ENCODE assay signal across 10 cellular contexts in genomic region chr18:9403795-9404564, GRCh38.
DNase-seq lines count a peak whose midpoint lies in the region; ATAC-seq, FAIRE-seq and TF ChIP-seq lines count a peak whose summit lies in the region.
"Had no signal": no experiment of that assay in that cellular context is flagged by ENCODE, and none has a peak within 500 bp of the region (broad histone marks: within the 10 kb centered on the region; RNA-seq: fewer than 3 reads in every experiment).

No MANE protein-coding gene starts in this region.

- WGBS in SK-N-SH (ENCODE audit: low lambda C conversion rate) = 94% methylated on average over 22 of the region's 24 CpGs
- WGBS in H1 (ENCODE audit: extremely low coverage in 1 of 2, insufficient coverage in 1 of 2, insufficient read length in 1 of 2, insufficient replicate concordance in 2 of 2, low coverage in 1 of 2, low lambda C conversion rate in 2 of 2, missing lambda C conversion rate in 1 of 2), 2 experiments = 90% methylated on average over 24 of the region's 24 CpGs; no CpG with 5 or more reads in 1 of the 2 experiments

- H3K79me2 ChIP-seq in SK-N-SH (ENCODE audit: insufficient read depth) (no peaks in the 10 kb centered on the region), H1 (ENCODE audit: control insufficient read depth in 1 of 2, insufficient read depth in 2 of 2, low read length in 2 of 2) (no peaks in the 10 kb centered on the region)

- no peak overlapping the region for H3K4ac ChIP-seq in H1 (replicated peaks; ENCODE audit: insufficient read length, low read depth, low read length)

- H3K4me3 ChIP-seq in SK-N-SH (ENCODE audit: low read depth in 2 of 2, low read length in 1 of 2) (no peak overlapping the region), NB4 (ENCODE audit: low read depth, low read length) (no peak overlapping the region), H1 (ENCODE audit: extremely low read depth in 1 of 4, insufficient read depth in 2 of 4, low read depth in 3 of 4, low read length in 4 of 4) (no peak overlapping the region), skeletal muscle tissue (ENCODE audit: low read length in 3 of 3) (no peak overlapping the region)

- H3K36me3 ChIP-seq in SK-N-SH (replicated peaks in 1 of 2; ENCODE audit: control insufficient read depth in 1 of 2, insufficient read depth in 2 of 2, low read length in 1 of 2) (peaks cover 3 to 12% of the 10 kb centered on the region in 2 experiments), H1 (ENCODE audit: control insufficient read depth in 2 of 4, insufficient read depth in 4 of 4, low read length in 3 of 4) (no peaks in the 10 kb centered on the region; a peak in 1 of 8 replicates), skeletal muscle tissue (ENCODE audit: control insufficient read depth in 3 of 3, insufficient read depth in 3 of 3, low read length in 3 of 3) (peaks cover 0 to 6% (median 0%) of the 10 kb centered on the region in 3 donors)

- H3K14ac ChIP-seq in H1 (ENCODE audit: insufficient read length) = no peak overlapping the region

- CTCF ChIA-PET in SK-N-SH (lab: Yijun Ruan, JAX) (interaction anchor here (0.6 kb wide), 1 partner anchor 603 kb away, joined by 3 read pairs; no protein-coding TSS in a partner anchor), H1 (lab: Charles Lee; ENCODE audit: partially characterized antibody) (interaction anchor here (0.6 to 2.2 kb wide), 22 partner anchors 11 to 416 kb away, joined by 3 to 23 read pairs (median 4); no protein-coding TSS in a partner anchor)

- no peaks in the 10 kb centered on the region for H3K9me3 Mint-ChIP-seq in glutamatergic neuron (ENCODE audit: unreplicated experiment)

- H3K9ac ChIP-seq in SK-N-SH (no peak overlapping the region), H1 (replicated peaks in 1 of 4; ENCODE audit: extremely low read depth in 1 of 4, low read depth in 3 of 4, low read length in 3 of 4) (no peak overlapping the region), skeletal muscle tissue (ENCODE audit: low read depth in 1 of 3, low read length in 3 of 3) (no peak overlapping the region)

- no peak overlapping the region for H3K23ac ChIP-seq in H1 (ENCODE audit: insufficient read length)

- H3K27ac Mint-ChIP-seq in glutamatergic neuron (ENCODE audit: unreplicated experiment) = no peak overlapping the region

- H2BK12ac ChIP-seq in H1 (ENCODE audit: low read depth, low read length) = no peak overlapping the region

- TF ChIP-seq EP300 in SK-N-SH (IDR thresholded peaks at IDR 0.05; ENCODE audit: borderline replicate concordance in 1 of 2, low read depth in 1 of 2, low read length in 1 of 2) (no peak), H1 (IDR thresholded peaks at IDR 0.05; ENCODE audit: borderline replicate concordance in 1 of 2, low read depth in 2 of 2, low read length in 2 of 2) (peak in 1 of 2 experiments; percentile 31; a peak in 1 of 3 replicates)

- H3K9me3 ChIP-seq in SK-N-SH (no peaks in the 10 kb centered on the region), H1 (ENCODE audit: insufficient read depth in 2 of 2, low read depth in 1 of 2, low read length in 1 of 2) (no peaks in the 10 kb centered on the region), skeletal muscle tissue (ENCODE audit: control insufficient read depth in 3 of 3, low read length in 3 of 3) (no peaks in the 10 kb centered on the region)

- FAIRE-seq in H1 (lab: Jason Lieb, UNC) = no peak

- H2BK5ac ChIP-seq in H1 (ENCODE audit: low read depth, low read length) = no peak overlapping the region

- H4K5ac ChIP-seq in H1 (ENCODE audit: insufficient read length, low read depth, low read length) = no peak overlapping the region

- TF ChIP-seq RAD21 in SK-N-SH (IDR thresholded peaks at IDR 0.05; ENCODE audit: low read length) (peak; percentile 23; the same call in 1 of the 2 replicates), H1 (IDR thresholded peaks at IDR 0.05 in 1 of 2, conservative IDR thresholded peaks at IDR 0.05 in 1 of 2; ENCODE audit: low read depth in 2 of 2, low read length in 2 of 2) (peak; percentile 81 to 86)

- no peak overlapping the region for H3K4me3 Mint-ChIP-seq in glutamatergic neuron (ENCODE audit: unreplicated experiment)

- no peak overlapping the region for H4K8ac ChIP-seq in H1 (ENCODE audit: extremely low read depth, insufficient read depth, low read length)

- H3K36me3 Mint-ChIP-seq in glutamatergic neuron (ENCODE audit: unreplicated experiment) = peaks cover 4% of the 10 kb centered on the region

- no peak overlapping the region for H2BK20ac ChIP-seq in H1 (ENCODE audit: low read length)

- no peaks in the 10 kb centered on the region for H3K23me2 ChIP-seq in H1 (ENCODE audit: low read depth, low read length)

- H3K4me2 ChIP-seq in SK-N-SH (no peak overlapping the region), H1 (ENCODE audit: insufficient read depth in 1 of 2, low read depth in 2 of 2, low read length in 2 of 2) (no peak overlapping the region)

- peaks cover 4% of the 10 kb centered on the region for H3F3A ChIP-seq in SK-N-SH (replicated peaks; ENCODE audit: insufficient read depth)

- H3K4me1 ChIP-seq in SK-N-SH (ENCODE audit: control insufficient read depth in 1 of 2, insufficient read depth in 2 of 2, low read depth in 1 of 2, low read length in 1 of 2) (no peaks in the 10 kb centered on the region; a peak in 1 of 4 replicates), H1 (replicated peaks in 1 of 4; ENCODE audit: control insufficient read depth in 3 of 4, insufficient read depth in 4 of 4, low read length in 3 of 4) (0 out of 7 replicates have a peak, but pooled peaks cover 0 to 2% (median 0%) of the 10 kb centered on the region in 4 experiments), skeletal muscle tissue (ENCODE audit: control insufficient read depth in 3 of 3, insufficient read depth in 3 of 3, low read length in 3 of 3) (no peaks in the 10 kb centered on the region)

- DNase-seq in SK-N-SH (no peak), NB4 (ENCODE audit: low read depth) (peak; percentile 9), H1 (ENCODE audit: low read depth in 1 of 2, low spot score in 2 of 2) (peak in 1 of 2 experiments; percentile 68), glutamatergic neuron (no peak), substantia nigra (lab: John Stamatoyannopoulos, UW) (no peak)
- DNase-seq: effector CD4-positive, alpha-beta T cell; stimulated activated CD4-positive, alpha-beta T cell treated with anti-CD3 and anti-CD28 coated beads, Interleukin-4, amount 100 ng/mL, for 24 hours had no signal

- no peak overlapping the region for H2BK15ac ChIP-seq in H1 (ENCODE audit: low read length)

- H3K18ac ChIP-seq in H1 (ENCODE audit: extremely low read depth, low read length) = no peak overlapping the region

- H3K27me3 Mint-ChIP-seq in glutamatergic neuron (ENCODE audit: unreplicated experiment) = no peaks in the 10 kb centered on the region

- no peaks in the 10 kb centered on the region for H3K27me3 ChIP-seq in SK-N-SH (ENCODE audit: insufficient read depth)
- H3K27me3 ChIP-seq in H1 (replicated peaks in 1 of 4; ENCODE audit: control insufficient read depth in 3 of 4, extremely low read depth in 1 of 4, insufficient read depth in 3 of 4, low read length in 3 of 4) = no peaks in the 10 kb centered on the region
- no peaks in the 10 kb centered on the region for H3K27me3 ChIP-seq in skeletal muscle tissue (ENCODE audit: control insufficient read depth in 3 of 3, insufficient read depth in 3 of 3, low read length in 3 of 3)

- no peak for TF ChIP-seq CTCF in SK-N-SH (IDR thresholded peaks at IDR 0.05)
- TF ChIP-seq CTCF in NB4 (IDR thresholded peaks at IDR 0.05; ENCODE audit: low read depth, low read length) = no peak
- TF ChIP-seq CTCF in H1 (IDR thresholded peaks at IDR 0.05; ENCODE audit: control extremely low read depth in 1 of 3, insufficient read depth in 1 of 3, low read depth in 1 of 3, low read length in 3 of 3) = peak; percentile 61 to 72 (median 67)
- TF ChIP-seq CTCF in glutamatergic neuron (IDR thresholded peaks at IDR 0.05; ENCODE audit: partially characterized antibody, unreplicated experiment) = no peak

- H3K56ac ChIP-seq in H1 (replicated peaks; ENCODE audit: insufficient read length, low read depth, low read length) = no peak overlapping the region

- H4K91ac ChIP-seq in H1 (replicated peaks; ENCODE audit: insufficient read length, low read length) = no peak overlapping the region

- H2AK5ac ChIP-seq in H1 (ENCODE audit: low read depth, low read length) = no peak overlapping the region

- H3K27ac ChIP-seq in SK-N-SH (ENCODE audit: low read depth in 2 of 2, low read length in 1 of 2) (no peak overlapping the region), H1 (ENCODE audit: low read depth, low read length) (no peak overlapping the region), skeletal muscle tissue (ENCODE audit: low read depth, low read length) (peak overlapping the region; percentile 25), substantia nigra (ENCODE audit: low read depth, low read length, poor library complexity, severe bottlenecking) (no peak overlapping the region)

- H2AFZ ChIP-seq in SK-N-SH (ENCODE audit: low read depth) (no peak overlapping the region), H1 (ENCODE audit: low read length) (no peak overlapping the region)

- H3K4me1 Mint-ChIP-seq in glutamatergic neuron (ENCODE audit: low read depth, unreplicated experiment) = no peaks in the 10 kb centered on the region

- H3K79me1 ChIP-seq in H1 (ENCODE audit: low read depth, low read length) = no peaks in the 10 kb centered on the region

- ATAC-seq in SK-N-SH treated with all-trans-retinoic acid at 6 μM for 48 hours (no peak), HG02763 (IDR thresholded peaks at IDR 0.05; ENCODE audit: unreplicated experiment) (no peak)

- H2BK120ac ChIP-seq in H1 (replicated peaks; ENCODE audit: low read depth, low read length) = no peak overlapping the region

- TF ChIP-seq POLR2A in NB4 (IDR thresholded peaks at IDR 0.05; ENCODE audit: extremely low read depth, insufficient read length) (no peak), H1 (IDR thresholded peaks at IDR 0.05; ENCODE audit: control extremely low read depth in 1 of 2, low read depth in 2 of 2, low read length in 2 of 2) (no peak)

- POLR2A ChIA-PET in SK-N-SH (lab: Yijun Ruan, JAX) (no interaction called here), H1 (lab: Charles Lee; ENCODE audit: partially characterized antibody) (interaction anchor here (0.9 to 1.0 kb wide), 2 partner anchors 40 to 70 kb away, joined by 3 read pairs; partner anchors contain the start of gene TWSG1)

- H4K20me1 ChIP-seq in SK-N-SH (ENCODE audit: insufficient read depth) (no peaks in the 10 kb centered on the region), H1 (replicated peaks in 1 of 2; ENCODE audit: control insufficient read depth in 1 of 2, insufficient read depth in 2 of 2, low read length in 2 of 2) (no peaks in the 10 kb centered on the region)

- H3K9me2 ChIP-seq in SK-N-SH = no peaks in the 10 kb centered on the region

TF ChIP-seq in H1, 55 proteins besides CTCF, POLR2A, EP300 and RAD21:
- TF ChIP-seq, protein P1, sequence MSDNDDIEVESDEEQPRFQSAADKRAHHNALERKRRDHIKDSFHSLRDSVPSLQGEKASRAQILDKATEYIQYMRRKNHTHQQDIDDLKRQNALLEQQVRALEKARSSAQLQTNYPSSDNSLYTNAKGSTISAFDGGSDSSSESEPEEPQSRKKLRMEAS (IDR thresholded peaks at IDR 0.05) = no peak
- no peak for TF ChIP-seq POLR2AphosphoS5 (IDR thresholded peaks at IDR 0.05; ENCODE audit: low read depth, low read length)
- TF ChIP-seq YY1 (IDR thresholded peaks at IDR 0.05; ENCODE audit: low read depth, low read length) = peak; percentile 89
TF ChIP-seq in H1: peak in this region for 1.

Comparison
In these comparisons a context has a peak if more than half of its experiments do, and no peak if none do; other contexts are left out.
1. CTCF ChIP-seq: peak in H1 (3 of 3); none in SK-N-SH (single experiment), NB4 (single experiment) and glutamatergic neuron (single experiment).
2. Of the 17 proteins assayed by ChIP-seq in both H1 and SK-N-SH: peak only in H1: CTCF and YY1; only in SK-N-SH: none; in both: RAD21; in neither: 13; mixed calls (peak in some experiments, not most) for 1.